26 cellular contexts compared by ENCODE assay signal in the genomic region with DNA sequence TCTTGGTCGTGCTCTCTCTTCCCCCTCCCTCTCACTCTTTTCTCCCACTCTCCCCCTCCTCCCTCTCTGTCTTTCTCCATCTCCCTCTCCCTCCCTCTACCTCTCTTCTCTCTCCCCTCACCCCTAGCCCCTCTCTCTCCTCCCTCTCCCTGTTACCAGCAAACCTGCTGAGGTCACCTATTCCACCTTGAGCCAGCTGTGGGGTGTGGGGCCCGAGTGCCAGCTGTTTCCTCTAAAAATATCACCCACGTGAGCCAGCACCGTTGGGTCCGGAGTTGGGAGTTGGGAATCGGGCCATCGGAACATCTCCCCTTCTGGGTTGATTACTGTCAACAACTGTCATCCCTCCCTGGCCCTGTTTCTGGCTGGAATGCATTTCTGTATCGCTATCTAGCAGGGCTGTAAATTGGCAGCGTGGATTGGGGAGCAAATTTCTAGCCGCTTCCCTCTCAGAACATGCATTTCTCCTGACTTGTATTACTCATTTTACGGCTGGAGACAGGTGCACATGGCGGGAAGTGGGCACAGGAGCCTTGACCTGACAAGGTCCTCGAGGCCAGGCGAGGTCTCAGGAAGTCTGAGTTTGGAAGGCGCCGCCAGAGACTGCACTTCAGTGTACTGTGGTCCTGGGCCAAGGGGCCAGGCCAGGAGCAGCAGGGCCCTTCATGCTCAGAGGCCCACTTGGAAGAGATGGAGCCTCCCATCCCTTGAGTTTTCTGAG.
"Had no signal": no experiment of that assay in that cellular context is flagged by ENCODE, and none has a peak within 500 bp of the region (broad histone marks: within the 10 kb centered on the region; RNA-seq: fewer than 3 reads in every experiment).

No MANE protein-coding gene starts in this region.

- ATAC-seq: left colon; left lung; lower lobe of right lung; naive thymus-derived CD8-positive, alpha-beta T cell; sciatic nerve; stimulated activated naive B cell treated with anti-CD40 and anti-IgM and Interleukin-4, amounts not matched to agents 10 μg/mL and 1 μg/mL and 100 μg/mL, for 72 hours; stimulated activated naive CD8-positive, alpha-beta T cell treated with anti-CD3 and anti-CD28 coated beads, Interleukin-15, Interleukin-2, amounts not matched to agents 100 U/mL and 50 U/mL, for 24 hours had no signal

- H3K9me3 Mint-ChIP-seq: nephron had no signal

- FAIRE-seq: keratinocyte had no signal

- H3K4me3 Mint-ChIP-seq: naive thymus-derived CD8-positive, alpha-beta T cell; nephron; neural progenitor cell; stimulated activated naive B cell treated with anti-CD40 and anti-IgM and Interleukin-4, amounts not matched to agents 10 μg/mL and 1 μg/mL and 100 μg/mL, for 72 hours had no signal

- H3K4me1 Mint-ChIP-seq: naive thymus-derived CD8-positive, alpha-beta T cell; nephron; stimulated activated naive B cell treated with anti-CD40 and anti-IgM and Interleukin-4, amounts not matched to agents 10 μg/mL and 1 μg/mL and 100 μg/mL, for 72 hours had no signal

- H3K9ac ChIP-seq: neural progenitor cell had no signal

- H3K27ac ChIP-seq: left lung, lower lobe of right lung, neural progenitor cell, ovary, right atrium auricular region, skin epidermis, stomach, testis, thyroid gland, transverse colon, upper lobe of left lung, vagina had no signal

- H3K9me3 ChIP-seq: lower lobe of right lung, ovary, testis, thyroid gland, transverse colon, vagina had no signal

- H3K27ac Mint-ChIP-seq: naive thymus-derived CD8-positive, alpha-beta T cell; nephron; neural progenitor cell; stimulated activated naive B cell treated with anti-CD40 and anti-IgM and Interleukin-4, amounts not matched to agents 10 μg/mL and 1 μg/mL and 100 μg/mL, for 72 hours had no signal

- H3K4me1 ChIP-seq: left lung, lower lobe of right lung, right atrium auricular region, stomach, thyroid gland, transverse colon, upper lobe of left lung, vagina had no signal

- H2AFZ ChIP-seq: neural progenitor cell had no signal

- H3K27me3 ChIP-seq: neural progenitor cell, ovary, right atrium auricular region, testis, thyroid gland, transverse colon, upper lobe of left lung, vagina had no signal

- H3K36me3 ChIP-seq: left lung, lower lobe of right lung, neural progenitor cell, ovary, right atrium auricular region, stomach, thyroid gland, transverse colon, upper lobe of left lung, vagina had no signal

- H3K36me3 Mint-ChIP-seq: neural progenitor cell; stimulated activated naive B cell treated with anti-CD40 and anti-IgM and Interleukin-4, amounts not matched to agents 10 μg/mL and 1 μg/mL and 100 μg/mL, for 72 hours had no signal

- H3K4me3 ChIP-seq: left lung, lower lobe of right lung, neural progenitor cell, ovary, right atrium auricular region, skin epidermis, stomach, testis, thyroid gland, transverse colon, upper lobe of left lung, vagina had no signal

- H3K27me3 Mint-ChIP-seq: progenitor cell of endocrine pancreas; stimulated activated naive B cell treated with anti-CD40 and anti-IgM and Interleukin-4, amounts not matched to agents 10 μg/mL and 1 μg/mL and 100 μg/mL, for 72 hours had no signal

- DNase-seq: left colon; left lung; lower lobe of right lung; mammary epithelial cell; mesenchymal stem cell; naive thymus-derived CD8-positive, alpha-beta T cell; ovary; stimulated activated CD4-positive, alpha-beta T cell treated with anti-CD3 and anti-CD28 coated beads, Interleukin-12 subunit alpha, Interleukin-12 subunit beta, amount 100 ng/mL, for 4 hours; stimulated activated CD4-positive, alpha-beta T cell treated with anti-CD3 and anti-CD28 coated beads, Interleukin-15, amount 100 ng/mL, for 24 hours; stimulated activated CD4-positive, alpha-beta T cell treated with anti-CD3 and anti-CD28 coated beads, Interleukin-2, amount 100 ng/mL, for 24 hours; stimulated activated CD4-positive, alpha-beta T cell treated with anti-CD3 and anti-CD28 coated beads, Interleukin-4, amount 100 ng/mL, for 1 hour; stimulated activated naive B cell treated with anti-CD40 and anti-IgM and Interleukin-4, amounts not matched to agents 10 μg/mL and 1 μg/mL and 100 μg/mL, for 72 hours; stimulated activated naive CD8-positive, alpha-beta T cell treated with anti-CD3 and anti-CD28 coated beads, Interleukin-15, Interleukin-2, amounts not matched to agents 100 U/mL and 50 U/mL, for 24 hours; stomach; testis; thyroid gland; transverse colon; upper lobe of left lung had no signal

- H3K4me2 ChIP-seq: neural progenitor cell had no signal
